ENCODE assay signal across 2 cellular contexts in genomic region chr11:81211050-81211449, GRCh38.
TF ChIP-seq lines count a peak whose summit lies in the region.

No MANE protein-coding gene starts in this region.

TF ChIP-seq in HepG2, 621 proteins besides CTCF, POLR2A, EP300 and RAD21:
- TF ChIP-seq ONECUT2 (CRISPR knock-in tag; IDR thresholded peaks at IDR 0.05) (no peak), ATF7 (IDR thresholded peaks at IDR 0.05) (0 out of 2 replicates have a peak, but pooled peaks have one; percentile 14), ATF7 (CRISPR knock-in tag; IDR thresholded peaks at IDR 0.05) (no peak), CEBPB (IDR thresholded peaks at IDR 0.05; ENCODE audit: borderline replicate concordance, low read depth, low read length) (peak; percentile 56; the same call in 1 of the 2 replicates)

TF ChIP-seq in H1, 55 proteins besides CTCF, POLR2A, EP300 and RAD21:
- TF ChIP-seq JUND (IDR thresholded peaks at IDR 0.05; ENCODE audit: low read length) (no peak), YY1 (IDR thresholded peaks at IDR 0.05; ENCODE audit: low read depth, low read length) (no peak), CEBPB (IDR thresholded peaks at IDR 0.05; ENCODE audit: low read depth, low read length) (peak; percentile 52; the same call in 1 of the 2 replicates)
